In the genomic region with DNA sequence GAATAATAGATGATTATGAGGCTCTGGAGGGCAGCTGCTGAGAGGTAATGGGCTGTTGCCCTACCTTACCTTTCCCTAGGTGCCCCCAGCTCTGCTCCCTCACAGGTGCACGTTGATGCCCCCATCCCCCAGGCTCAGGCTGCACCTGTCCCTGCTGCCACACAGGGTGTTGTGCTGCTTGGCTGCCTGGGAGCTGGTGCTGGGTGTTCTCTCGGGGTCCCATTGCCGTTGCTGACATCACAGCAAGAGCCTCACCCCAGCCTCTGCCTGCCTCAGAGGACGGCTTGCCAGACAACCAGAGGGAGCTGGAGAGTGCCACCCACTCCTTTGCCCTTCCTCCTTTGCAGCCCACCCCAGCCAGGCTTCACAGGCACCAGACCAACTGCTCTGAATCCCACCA, we compare ENCODE assay signal across 22 cellular contexts.
"Had no signal": no experiment of that assay in that cellular context is flagged by ENCODE, and none has a peak within 500 bp of the region (broad histone marks: within the 10 kb centered on the region; RNA-seq: fewer than 3 reads in every experiment).

No MANE protein-coding gene starts in this region.

- ATAC-seq: activated CD8-positive, alpha-beta T cell treated with anti-CD3 and anti-CD28 coated beads for 36 hours; activated T-cell treated with anti-CD3 and anti-CD28 coated beads, Interleukin-2, amount 50 U/mL, for 4 hours; activated T-helper 17 cell treated with anti-CD3 and anti-CD28 coated beads, Interleukin-2, amount 50 U/mL, for 72 hours; esophagus mucosa had no signal

- H3K4me3 ChIP-seq: coronary artery, dorsolateral prefrontal cortex had no signal

- H3K27ac ChIP-seq: brain microvascular endothelial cell, coronary artery, dorsolateral prefrontal cortex had no signal

- DNase-seq: activated CD4-positive, alpha-beta T cell treated with anti-CD3 and anti-CD28 coated beads for 48 hours; activated CD4-positive, alpha-beta T cell treated with anti-CD3 and anti-CD28 coated beads, Interleukin-2, amount 50 U/mL, for 1 hour; activated CD4-positive, alpha-beta T cell treated with anti-CD3 and anti-CD28 coated beads, Interleukin-2, amount 50 U/mL, for 48 hours; activated CD8-positive, alpha-beta memory T cell treated with anti-CD3 and anti-CD28 coated beads for 24 hours; activated CD8-positive, alpha-beta T cell treated with anti-CD3 and anti-CD28 coated beads for 36 hours; activated effector memory CD4-positive, alpha-beta T cell treated with Interleukin-2 at 50 U/mL for 16 hours; activated gamma-delta T cell treated with Interleukin-2 at 50 U/mL for 16 hours; activated naive CD4-positive, alpha-beta T cell treated with anti-CD3 and anti-CD28 coated beads, Interleukin-2, amount 50 U/mL, for 16 hours; activated naive CD4-positive, alpha-beta T cell treated with Interleukin-2 at 50 U/mL for 16 hours; activated T-cell treated with anti-CD3 and anti-CD28 coated beads, Interleukin-2, amount 50 U/mL, for 4 hours; amniotic stem cell; anterior cingulate cortex; brain microvascular endothelial cell; dorsolateral prefrontal cortex; effector memory CD4-positive, alpha-beta T cell; endodermal cell; foreskin fibroblast; head of caudate nucleus; hippocampal formation had no signal

- H3K36me3 ChIP-seq: brain microvascular endothelial cell had no signal

- H3K27me3 ChIP-seq: dorsolateral prefrontal cortex had no signal
